8 cellular contexts compared by ENCODE assay signal in genomic region chr13:48533207-48533499, GRCh38. TPM values are rescaled to one million over a fixed set of nuclear protein-coding genes. Genes with fewer than 3 reads are reported as not detected.
DNase-seq lines count a peak whose midpoint lies in the region; ATAC-seq and TF ChIP-seq lines count a peak whose summit lies in the region.

No MANE protein-coding gene starts in this region.

- H3K4me3 Mint-ChIP-seq in WTC11 = peak overlapping the region; percentile 83

- H3K4me1 ChIP-seq in gastroesophageal sphincter (peaks cover 0 to 25% (median 6%) of the 10 kb centered on the region in 3 donors), psoas muscle (peaks cover 11% of the 10 kb centered on the region)

- H3K36me3 ChIP-seq in gastroesophageal sphincter (no peaks in the 10 kb centered on the region), psoas muscle (ENCODE audit: insufficient read depth in 1 of 2, low read depth in 1 of 2) (no peaks in the 10 kb centered on the region)

- H3K27me3 Mint-ChIP-seq in WTC11 (ENCODE audit: low read depth) = no peaks in the 10 kb centered on the region

- H3K36me3 Mint-ChIP-seq in WTC11 = no peaks in the 10 kb centered on the region

- intact Hi-C loops in psoas muscle (cut with DNase I) = loop anchor here (5.0 kb wide), 1 partner anchor 39 kb away; no protein-coding TSS in a partner anchor

- WGBS in gastroesophageal sphincter (ENCODE audit: low coverage in 1 of 2), 2 donors = 0% methylated on average over 1 to 5 of the region's 16 CpGs
- 4 to 12% (median 5%) methylated on average over 9 to 16 of the region's 16 CpGs for WGBS in psoas muscle, 3 donors

- ATAC-seq in WTC11 = peak; percentile 0; the same call in 1 of the 2 replicates
- ATAC-seq in gastroesophageal sphincter = no peak
- peak in 2 of 4 donors; percentile 10 to 15 for ATAC-seq in psoas muscle
- ATAC-seq in GM21367 (IDR thresholded peaks at IDR 0.05; ENCODE audit: unreplicated experiment) = no peak

- peak overlapping the region; percentile 82 for H3K27ac Mint-ChIP-seq in WTC11

- POLR2A ChIA-PET in WTC11 (lab: Charles Lee) = interaction anchor here (1.3 kb wide), 2 partner anchors 26 to 37 kb away, joined by 3 to 4 read pairs; no protein-coding TSS in a partner anchor

- DNase-seq in GM12864 (ENCODE audit: low read depth) (no peak), WTC11 (ENCODE audit: low spot score) (no peak), psoas muscle (no peak), NCI-H1048 (lab: John Stamatoyannopoulos, UW) (no peak), HT-29 (ENCODE audit: low spot score) (no peak), A172 (ENCODE audit: low spot score) (no peak)

- no peak for TF ChIP-seq EP300 in gastroesophageal sphincter (IDR thresholded peaks at IDR 0.05)

- H3K4me1 Mint-ChIP-seq in WTC11 = peaks cover 20% of the 10 kb centered on the region

- H3K27me3 ChIP-seq in gastroesophageal sphincter (no peaks in the 10 kb centered on the region), psoas muscle (ENCODE audit: insufficient read depth in 3 of 3, low read length in 2 of 3) (no peaks in the 10 kb centered on the region)

- no peaks in the 10 kb centered on the region; the same call in 1 of the 2 replicates for H3K9me3 Mint-ChIP-seq in WTC11

- H3K27ac ChIP-seq in gastroesophageal sphincter (peak overlapping the region; percentile 93 to 99 (median 94)), psoas muscle (peak overlapping the region; percentile 92)

- CTCF ChIA-PET in WTC11 (lab: Charles Lee) = interaction anchor here (1.0 to 1.8 kb wide), 4 partner anchors 9 to 495 kb away, joined by 3 to 9 read pairs (median 7); no protein-coding TSS in a partner anchor

- H3K4me3 ChIP-seq in GM12864 (ENCODE audit: low read depth, low read length) = peak overlapping the region; percentile 72
- H3K4me3 ChIP-seq in gastroesophageal sphincter = peak overlapping the region; percentile 58 to 83
- H3K4me3 ChIP-seq in psoas muscle = peak overlapping the region; percentile 80

- no peaks in the 10 kb centered on the region for H3K9me3 ChIP-seq in gastroesophageal sphincter
- H3K9me3 ChIP-seq in psoas muscle = no peaks in the 10 kb centered on the region

- TF ChIP-seq POLR2A in gastroesophageal sphincter (IDR thresholded peaks at IDR 0.05) = no peak

- TF ChIP-seq CTCF in GM12864 (IDR thresholded peaks at IDR 0.05; ENCODE audit: low read depth, low read length, missing control alignments) (no peak), WTC11 (IDR thresholded peaks at IDR 0.05) (no peak), gastroesophageal sphincter (IDR thresholded peaks at IDR 0.05) (peak in 1 of 4 experiments; percentile 1), psoas muscle (IDR thresholded peaks at IDR 0.05) (no peak)

TF ChIP-seq in WTC11, 78 proteins besides CTCF, POLR2A, EP300 and RAD21:
- TF ChIP-seq SP1 (CRISPR knock-in tag; conservative IDR thresholded peaks at IDR 0.05) (peak; percentile 10; the same call in 1 of the 2 replicates), OVOL2 (CRISPR knock-in tag; IDR thresholded peaks at IDR 0.05; ENCODE audit: borderline replicate concordance) (no peak)

RNA-seq across cellular contexts. Expression of gene RCBTB2, which starts 0.3 kb away (rescaled TPM):
- total RNA-seq in WTC11 (2021) = 6.6 to 9.4 TPM (median 9.1 TPM) in 3 replicates
- 10 to 100 TPM; 14.9 to 26.1 (median 16.7) TPM for total RNA-seq in gastroesophageal sphincter
- total RNA-seq in psoas muscle = 10 to 100 TPM in 2 of 4 donors, 1 to 10 TPM in 2; 2.8 to 18.5 (median 10.3) TPM
- polyA plus RNA-seq in psoas muscle = 1 to 10 TPM; 3.1 to 8.2 (median 3.5) TPM
- 1.0 and 2.9 TPM in 2 replicates for total RNA-seq in HT-29 (2014; rRNA removed; shearing (Covaris generic))
- 1.4 and 7.7 TPM in 2 replicates for total RNA-seq in A172 (2014; rRNA removed; shearing (Covaris generic))
